Comparison of ENCODE assay signal across 18 cellular contexts in genomic region chr1:218336353-218336752, GRCh38. TPM values are rescaled to one million over a fixed set of nuclear protein-coding genes. Genes with fewer than 3 reads are reported as not detected.
DNase-seq lines count a peak whose midpoint lies in the region; ATAC-seq, FAIRE-seq and TF ChIP-seq lines count a peak whose summit lies in the region.
"Had no signal": no experiment of that assay in that cellular context is flagged by ENCODE, and none has a peak within 500 bp of the region (broad histone marks: within the 10 kb centered on the region; RNA-seq: fewer than 3 reads in every experiment).

No MANE protein-coding gene starts in this region.

- TF ChIP-seq CTCF in A549 (IDR thresholded peaks at IDR 0.05), result no peak
- no peak for TF ChIP-seq CTCF in GM23338 (conservative IDR thresholded peaks at IDR 0.05; ENCODE audit: low read depth in 2 of 2)
- no peak for TF ChIP-seq CTCF in choroid plexus epithelial cell (conservative IDR thresholded peaks at IDR 0.05; ENCODE audit: low read depth, low read length)

- no peaks in the 10 kb centered on the region for H4K20me1 ChIP-seq in GM23338 (replicated peaks; ENCODE audit: insufficient read depth)

- no peaks in the 10 kb centered on the region for H3K9me3 Mint-ChIP-seq in GM23338
- H3K9me3 Mint-ChIP-seq: natural killer cell treated with Interleukin-12 subunit alpha and Interleukin-12 subunit beta and Interleukin-15 and Interleukin-18, amount 100 ng/mL, for 72 hours; stimulated activated naive CD8-positive, alpha-beta T cell treated with anti-CD3 and anti-CD28 coated beads, Interleukin-15, Interleukin-2, amounts not matched to agents 100 ng/mL and 50 ng/mL, for 24 hours; T-helper 1 cell treated with Interleukin-12 subunit alpha and Interleukin-12 subunit beta and Interleukin-4 antibody, amounts not matched to agents 30 μg/mL and 1 μg/mL, for 36 hours had no signal

- no peaks in the 10 kb centered on the region for H3K27me3 ChIP-seq in GM23338 (ENCODE audit: insufficient read depth)
- H3K27me3 ChIP-seq: gastrocnemius medialis had no signal

- no peak for TF ChIP-seq RAD21 in A549 (conservative IDR thresholded peaks at IDR 0.05 in 1 of 2, IDR thresholded peaks at IDR 0.05 in 1 of 2)

- H3K27ac Mint-ChIP-seq in GM23338, result no peak overlapping the region
- H3K27ac Mint-ChIP-seq: natural killer cell treated with Interleukin-12 subunit alpha and Interleukin-12 subunit beta and Interleukin-15 and Interleukin-18, amount 100 ng/mL, for 72 hours; stimulated activated naive CD8-positive, alpha-beta T cell treated with anti-CD3 and anti-CD28 coated beads, Interleukin-15, Interleukin-2, amounts not matched to agents 100 ng/mL and 50 ng/mL, for 24 hours; T-helper 1 cell treated with Interleukin-12 subunit alpha and Interleukin-12 subunit beta and Interleukin-4 antibody, amounts not matched to agents 30 μg/mL and 1 μg/mL, for 36 hours had no signal

- H3K27me3 Mint-ChIP-seq in GM23338 (ENCODE audit: insufficient read depth, low read depth, poor library complexity), result no peaks in the 10 kb centered on the region
- H3K27me3 Mint-ChIP-seq: natural killer cell treated with Interleukin-12 subunit alpha and Interleukin-12 subunit beta and Interleukin-15 and Interleukin-18, amount 100 ng/mL, for 72 hours; stimulated activated naive CD8-positive, alpha-beta T cell treated with anti-CD3 and anti-CD28 coated beads, Interleukin-15, Interleukin-2, amounts not matched to agents 100 ng/mL and 50 ng/mL, for 24 hours had no signal

- H3F3A ChIP-seq in GM23338 (replicated peaks; ENCODE audit: low read depth), result no peaks in the 10 kb centered on the region

- H3K79me2 ChIP-seq in GM23338 (replicated peaks; ENCODE audit: insufficient read depth), result no peaks in the 10 kb centered on the region

- TF ChIP-seq EP300 in A549 (IDR thresholded peaks at IDR 0.05), result peak; percentile 34 to 49; a peak in 2 of 5 replicates

- no peak for FAIRE-seq in A549 (lab: Jason Lieb, UNC)
- FAIRE-seq: colon had no signal

- no peaks in the 10 kb centered on the region for H3K9me3 ChIP-seq in A549
- H3K9me3 ChIP-seq: gastrocnemius medialis had no signal

- no peak for TF ChIP-seq POLR2A in A549 (IDR thresholded peaks at IDR 0.05; ENCODE audit: low read length)

- H3K27ac ChIP-seq in A549 (peak overlapping the region; percentile 63 to 71), GM23338 (ENCODE audit: low read depth) (no peak overlapping the region)
- H3K27ac ChIP-seq: gastrocnemius medialis had no signal

- POLR2A ChIA-PET in A549 (lab: Yijun Ruan, JAX), result interaction anchor here (0.6 to 1.8 kb wide), 2 partner anchors 9 to 1034 kb away, joined by 3 to 9 read pairs; partner anchors contain the start of gene TGFB2

- H3K9me2 ChIP-seq in GM23338 (ENCODE audit: insufficient read depth), result no peaks in the 10 kb centered on the region

- H3K4me1 ChIP-seq in A549 (peaks cover 47% of the 10 kb centered on the region), GM23338 (ENCODE audit: insufficient read depth) (peaks cover 18% of the 10 kb centered on the region)

- intact Hi-C loops in cardiac septum (cut with DNase I), result loop anchor here (5.0 kb wide), 1 partner anchor 731 kb away; no protein-coding TSS in a partner anchor

- H3K36me3 ChIP-seq in GM23338 (ENCODE audit: insufficient read depth), result no peaks in the 10 kb centered on the region; the same call in 1 of the 2 replicates
- H3K36me3 ChIP-seq: gastrocnemius medialis had no signal

- WGBS in A549 (ENCODE audit: missing lambda C conversion rate), result 23% methylated on average over 2 of the region's 2 CpGs

- no peak overlapping the region for H3K4me3 ChIP-seq in A549
- H3K4me3 ChIP-seq in GM23338, result no peak overlapping the region
- no peak overlapping the region for H3K4me3 ChIP-seq in choroid plexus epithelial cell (ENCODE audit: low read depth, low read length)
- H3K4me3 ChIP-seq: gastrocnemius medialis had no signal

- peak in 1 of 2 experiments; percentile 73 for DNase-seq in A549 (ENCODE audit: low read depth in 1 of 2, low spot score in 1 of 2)
- no peak for DNase-seq in GM23338 (ENCODE audit: low spot score)
- peak; percentile 82 to 93 for DNase-seq in NCI-H2081 (lab: John Stamatoyannopoulos, UW)
- DNase-seq in choroid plexus epithelial cell (ENCODE audit: low read depth), result peak; percentile 62
- no peak for DNase-seq in stimulated activated CD4-positive, alpha-beta T cell treated with anti-CD3 and anti-CD28 coated beads, Interleukin-2, amount 100 ng/mL, for 24 hours
- no peak for DNase-seq in GOT3 (lab: John Stamatoyannopoulos, UW)
- DNase-seq in cardiac septum (ENCODE audit: low spot score), result no peak
- DNase-seq: activated effector memory CD4-positive, alpha-beta T cell treated with Interleukin-2 at 50 U/mL for 16 hours; gastrocnemius medialis; H7; mammary epithelial cell; stimulated activated CD4-positive, alpha-beta T cell treated with anti-CD3 and anti-CD28 coated beads, Interleukin-15, amount 100 ng/mL, for 24 hours had no signal

- peaks cover 21% of the 10 kb centered on the region for H3K4me1 Mint-ChIP-seq in GM23338

- ATAC-seq in A549 (peak; percentile 62 to 86; a peak in 5 of 6 replicates), GM23338 (no peak), GM19467 (IDR thresholded peaks at IDR 0.05; ENCODE audit: unreplicated experiment) (no peak)
- ATAC-seq: activated CD4-positive, CD25-positive, alpha-beta regulatory T cell treated with anti-CD3 and anti-CD28 coated beads, Interleukin-2, amount 50 U/mL, for 24 hours; gastrocnemius medialis; natural killer cell treated with Interleukin-12 subunit alpha and Interleukin-12 subunit beta and Interleukin-15 and Interleukin-18, amount 100 ng/mL, for 72 hours had no signal

- peak overlapping the region; percentile 47 for H3K4me2 ChIP-seq in A549
- H3K4me2 ChIP-seq in GM23338, result peak overlapping the region; percentile 15; the same call in 1 of the 2 replicates

- CTCF ChIA-PET in A549 (lab: Yijun Ruan, JAX), result interaction anchor here (0.6 to 2.3 kb wide), 6 partner anchors 478 to 1477 kb away, joined by 3 to 12 read pairs (median 4); no protein-coding TSS in a partner anchor

- peaks cover 18% of the 10 kb centered on the region; the same call in 2 of the 3 replicates for H3K36me3 Mint-ChIP-seq in GM23338 (ENCODE audit: low read depth)
- H3K36me3 Mint-ChIP-seq: natural killer cell treated with Interleukin-12 subunit alpha and Interleukin-12 subunit beta and Interleukin-15 and Interleukin-18, amount 100 ng/mL, for 72 hours had no signal

- no peak overlapping the region for H2AFZ ChIP-seq in GM23338

- no peak overlapping the region for H3K4me3 Mint-ChIP-seq in GM23338
- H3K4me3 Mint-ChIP-seq: natural killer cell treated with Interleukin-12 subunit alpha and Interleukin-12 subunit beta and Interleukin-15 and Interleukin-18, amount 100 ng/mL, for 72 hours; stimulated activated naive CD8-positive, alpha-beta T cell treated with anti-CD3 and anti-CD28 coated beads, Interleukin-15, Interleukin-2, amounts not matched to agents 100 ng/mL and 50 ng/mL, for 24 hours; T-helper 1 cell treated with Interleukin-12 subunit alpha and Interleukin-12 subunit beta and Interleukin-4 antibody, amounts not matched to agents 30 μg/mL and 1 μg/mL, for 36 hours had no signal

TF ChIP-seq in A549, 52 proteins besides CTCF, POLR2A, EP300 and RAD21:
- TF ChIP-seq JUN (IDR thresholded peaks at IDR 0.05) (peak in 1 of 2 experiments; percentile 41; a peak in 1 of 5 replicates), RNF2 (IDR thresholded peaks at IDR 0.05; ENCODE audit: borderline replicate concordance, low read depth) (no peak), FOXS1 (CRISPR knock-in tag; IDR thresholded peaks at IDR 0.05) (no peak), JUNB (IDR thresholded peaks at IDR 0.05) (peak; percentile 45; the same call in 1 of the 2 replicates), FOSL2 (IDR thresholded peaks at IDR 0.05) (peak; percentile 10; the same call in 1 of the 2 replicates), FOSL2 (CRISPR knock-in tag; IDR thresholded peaks at IDR 0.05) (no peak), GATA3 (IDR thresholded peaks at IDR 0.05; ENCODE audit: borderline replicate concordance) (peak; percentile 67), CBX2 (IDR thresholded peaks at IDR 0.05; ENCODE audit: borderline replicate concordance, low read depth) (no peak)

TF ChIP-seq in GM23338, 12 proteins besides CTCF, POLR2A, EP300 and RAD21 (continues in another document):
- no peak for TF ChIP-seq EZH2 (IDR thresholded peaks at IDR 0.05; ENCODE audit: low read depth, unreplicated experiment)

RNA-seq across cellular contexts. Expression of gene TGFB2, which starts 8.8 kb away (rescaled TPM):
- polyA plus RNA-seq in A549 (2011; rRNA removed) (65.8 and 67.6 TPM in 2 replicates), A549 (2017; fragmentation: RNase III; extraction: RNeasy Plus Mini Kit Qiagen cat#74134 plus additional on column Dnase treatment) (29.7 to 40.6 TPM (median 34.0 TPM) in 3 replicates), GM23338 (2016; fragmentation: Nextera tagmentation; extraction: Ambion mirVana) (0.31 and 0.63 TPM in 2 replicates)
- polyA plus RNA-seq in A549 (2012; cell fraction: cytosol; rRNA removed), result 7.8 and 9.4 TPM in 2 replicates
- 9.4 and 13.3 TPM in 2 replicates for polyA plus RNA-seq in A549 (2012; cell fraction: nucleus; rRNA removed)
- polyA minus RNA-seq in A549 (2011; rRNA and poly(A)+ RNA removed), result 33.4 and 43.9 TPM in 2 replicates
- 0.19 and 1.4 TPM in 2 replicates for total RNA-seq in GM23338 (2014; rRNA removed; shearing (Covaris generic))
- 40.5 TPM for total RNA-seq in cardiac septum

RNA-seq across cellular contexts. Expression of gene RRP15, which starts 51.3 kb away (rescaled TPM):
- 6.9 and 19.5 TPM in 2 replicates for polyA plus RNA-seq in A549 (2011; rRNA removed)
- polyA plus RNA-seq in A549 (2012; cell fraction: cytosol; rRNA removed), result 1.7 and 2.4 TPM in 2 replicates
- 0.95 and 1.8 TPM in 2 replicates for polyA plus RNA-seq in A549 (2012; cell fraction: nucleus; rRNA removed)
- polyA plus RNA-seq in A549 (2017; fragmentation: RNase III; extraction: RNeasy Plus Mini Kit Qiagen cat#74134 plus additional on column Dnase treatment), result 15.6 to 20.6 TPM (median 16.1 TPM) in 3 replicates
- 5.8 and 6.6 TPM in 2 replicates for polyA minus RNA-seq in A549 (2011; rRNA and poly(A)+ RNA removed)
- total RNA-seq in GM23338 (2014; rRNA removed; shearing (Covaris generic)), result 18.8 and 19.8 TPM in 2 replicates
- polyA plus RNA-seq in GM23338 (2016; fragmentation: Nextera tagmentation; extraction: Ambion mirVana), result 80.5 and 86.5 TPM in 2 replicates
- 18.7 TPM for total RNA-seq in cardiac septum

Comparison
In these comparisons a context has a peak if more than half of its experiments do, and no peak if none do; other contexts are left out.
1. ATAC-seq: peak in A549 (2 of 2); none in GM23338 (single experiment) and GM19467 (single experiment).
2. DNase-seq: peak in NCI-H2081 (2 of 2) and choroid plexus epithelial cell (single experiment); none in GM23338 (single experiment), stimulated activated CD4-positive, alpha-beta T cell treated with anti-CD3 and anti-CD28 coated beads, Interleukin-2, amount 100 ng/mL, for 24 hours (0 of 2), GOT3 (single experiment) and cardiac septum (single experiment).
3. RNA of gene TGFB2, which starts 8.8 kb away (total RNA-seq): 40.5 TPM in cardiac septum (single experiment); 0.19 to 1.4 TPM in GM23338; every median in the first group is over 10 times any median in the second.